8 cellular contexts compared by ENCODE assay signal in the genomic region with DNA sequence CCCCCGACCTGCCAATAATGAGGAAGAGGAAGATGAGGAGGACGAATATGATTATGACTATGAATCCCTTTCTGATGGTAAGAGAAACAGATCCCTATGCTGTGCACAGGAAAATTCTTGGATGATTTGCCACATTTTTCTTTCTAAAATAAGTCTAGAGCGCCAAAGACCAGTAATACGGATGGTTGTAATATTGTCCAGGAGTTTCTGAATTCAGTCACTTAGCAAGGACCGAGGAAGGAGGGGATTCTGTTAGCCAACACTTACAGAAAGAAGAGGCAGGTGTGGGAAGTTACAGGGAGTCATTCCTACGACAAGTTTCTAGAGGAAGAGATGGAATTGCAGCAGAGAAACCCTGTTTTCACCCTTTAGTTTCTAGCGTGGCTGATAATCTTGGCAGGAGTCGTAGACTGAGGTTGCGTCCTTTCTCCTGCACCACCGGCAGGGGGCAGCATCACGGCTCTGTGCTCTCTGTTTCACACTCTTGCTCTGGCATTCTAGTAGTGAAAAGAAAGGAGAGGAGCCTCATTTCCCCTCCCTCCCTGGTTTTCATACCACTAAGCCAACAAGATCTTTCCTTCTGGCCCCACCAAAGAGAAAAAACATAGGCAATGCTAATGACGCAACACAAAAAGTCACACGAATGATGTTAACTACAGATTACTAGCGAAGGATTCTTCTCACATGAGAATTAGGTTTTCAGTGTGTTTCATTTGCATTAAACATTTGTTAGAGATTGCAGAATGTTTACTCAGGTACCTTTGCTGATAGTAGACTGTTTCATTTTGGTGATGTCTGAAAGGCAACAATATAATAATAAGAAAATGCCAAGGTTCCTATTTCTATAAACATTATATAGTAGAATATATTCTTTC.
DNase-seq lines count a peak whose midpoint lies in the region; ATAC-seq and TF ChIP-seq lines count a peak whose summit lies in the region.

No MANE protein-coding gene starts in this region.

- no peaks in the 10 kb centered on the region for H3K36me3 ChIP-seq in mesendoderm (ENCODE audit: control insufficient read depth, insufficient read depth, low read length)

- no peak overlapping the region for H2BK15ac ChIP-seq in mesendoderm (replicated peaks; ENCODE audit: low read depth)

- no CpG with 5 or more reads among the region's 14 CpGs for WGBS in mesendoderm (ENCODE audit: extremely low coverage, insufficient coverage, low lambda C conversion rate)

- H3K23ac ChIP-seq in mesendoderm (ENCODE audit: low read length) = no peak overlapping the region

- H3K4me1 Mint-ChIP-seq in stimulated activated effector memory CD8-positive, alpha-beta T cell treated with anti-CD3 and anti-CD28 coated beads, Interleukin-12 subunit alpha, Interleukin-12 subunit beta, amount 100 ng/mL, for 72 hours = peaks cover 9% of the 10 kb centered on the region

- H3K9ac ChIP-seq in mesendoderm (ENCODE audit: low read length) = no peak overlapping the region

- H3K4me3 Mint-ChIP-seq in stimulated activated effector memory CD8-positive, alpha-beta T cell treated with anti-CD3 and anti-CD28 coated beads, Interleukin-12 subunit alpha, Interleukin-12 subunit beta, amount 100 ng/mL, for 72 hours = no peak overlapping the region

- H4K5ac ChIP-seq in mesendoderm (ENCODE audit: low read length) = no peak overlapping the region

- H4K8ac ChIP-seq in mesendoderm (ENCODE audit: low read depth, low read length) = no peak overlapping the region

- no peak overlapping the region for H3K27ac Mint-ChIP-seq in stimulated activated effector memory CD8-positive, alpha-beta T cell treated with anti-CD3 and anti-CD28 coated beads, Interleukin-12 subunit alpha, Interleukin-12 subunit beta, amount 100 ng/mL, for 72 hours

- TF ChIP-seq CTCF in GM12873 (IDR thresholded peaks at IDR 0.05; ENCODE audit: insufficient read depth, low read depth, low read length, missing control alignments) = peak; percentile 99

- H3K18ac ChIP-seq in mesendoderm (ENCODE audit: low read length) = no peak overlapping the region

- H3K4ac ChIP-seq in mesendoderm (ENCODE audit: low read depth, low read length) = no peak overlapping the region

- no peak overlapping the region for H2BK120ac ChIP-seq in mesendoderm (ENCODE audit: low read depth, low read length)

- no peaks in the 10 kb centered on the region for H3K4me1 ChIP-seq in mesendoderm (ENCODE audit: control insufficient read depth, low read depth, low read length)

- DNase-seq in NCI-H2196 (lab: John Stamatoyannopoulos, UW; ENCODE audit: unreplicated experiment) = peak; percentile 8
- peak; percentile 51 for DNase-seq in activated CD4-positive, alpha-beta T cell treated with anti-CD3 and anti-CD28 coated beads, Interleukin-2, amount 50 U/mL, for 1 hour
- DNase-seq in effector CD4-positive, alpha-beta T cell = peak; percentile 32
- DNase-seq in mesendoderm = peak; percentile 80
- peak; percentile 36 to 68 for DNase-seq in stimulated activated effector memory CD8-positive, alpha-beta T cell treated with anti-CD3 and anti-CD28 coated beads, Interleukin-12 subunit alpha, Interleukin-12 subunit beta, amount 100 ng/mL, for 72 hours (ENCODE audit: low spot score in 2 of 2)
- DNase-seq in NCI-H1048 (lab: John Stamatoyannopoulos, UW) = no peak

- H3K4me3 ChIP-seq in mesendoderm (ENCODE audit: low read length) = no peak overlapping the region

- H3K27me3 ChIP-seq in mesendoderm (ENCODE audit: insufficient read depth, low read length, poor library complexity) = no peaks in the 10 kb centered on the region

- no peaks in the 10 kb centered on the region for H3K9me3 Mint-ChIP-seq in stimulated activated effector memory CD8-positive, alpha-beta T cell treated with anti-CD3 and anti-CD28 coated beads, Interleukin-12 subunit alpha, Interleukin-12 subunit beta, amount 100 ng/mL, for 72 hours

- no peak overlapping the region for H2BK5ac ChIP-seq in mesendoderm (ENCODE audit: low read length)

- no peaks in the 10 kb centered on the region for H3K36me3 Mint-ChIP-seq in stimulated activated effector memory CD8-positive, alpha-beta T cell treated with anti-CD3 and anti-CD28 coated beads, Interleukin-12 subunit alpha, Interleukin-12 subunit beta, amount 100 ng/mL, for 72 hours

- no peaks in the 10 kb centered on the region for H3K79me1 ChIP-seq in mesendoderm (ENCODE audit: low read length)

- H3K4me2 ChIP-seq in mesendoderm (ENCODE audit: low read length) = no peak overlapping the region

- no peaks in the 10 kb centered on the region for H3K79me2 ChIP-seq in mesendoderm (ENCODE audit: control insufficient read depth, insufficient read depth, low read length)

- no peak overlapping the region for H3K27ac ChIP-seq in mesendoderm (ENCODE audit: low read depth, low read length)

- peak; percentile 55 for ATAC-seq in HG02588 (IDR thresholded peaks at IDR 0.05; ENCODE audit: unreplicated experiment)
- ATAC-seq in stimulated activated effector memory CD8-positive, alpha-beta T cell treated with anti-CD3 and anti-CD28 coated beads, Interleukin-12 subunit alpha, Interleukin-12 subunit beta, amount 100 ng/mL, for 72 hours = peak; percentile 70

- H2AK5ac ChIP-seq in mesendoderm (ENCODE audit: low read length) = no peak overlapping the region

- no peak overlapping the region for H3K56ac ChIP-seq in mesendoderm (ENCODE audit: low read length)
